16 cellular contexts compared by ENCODE assay signal in the genomic region with DNA sequence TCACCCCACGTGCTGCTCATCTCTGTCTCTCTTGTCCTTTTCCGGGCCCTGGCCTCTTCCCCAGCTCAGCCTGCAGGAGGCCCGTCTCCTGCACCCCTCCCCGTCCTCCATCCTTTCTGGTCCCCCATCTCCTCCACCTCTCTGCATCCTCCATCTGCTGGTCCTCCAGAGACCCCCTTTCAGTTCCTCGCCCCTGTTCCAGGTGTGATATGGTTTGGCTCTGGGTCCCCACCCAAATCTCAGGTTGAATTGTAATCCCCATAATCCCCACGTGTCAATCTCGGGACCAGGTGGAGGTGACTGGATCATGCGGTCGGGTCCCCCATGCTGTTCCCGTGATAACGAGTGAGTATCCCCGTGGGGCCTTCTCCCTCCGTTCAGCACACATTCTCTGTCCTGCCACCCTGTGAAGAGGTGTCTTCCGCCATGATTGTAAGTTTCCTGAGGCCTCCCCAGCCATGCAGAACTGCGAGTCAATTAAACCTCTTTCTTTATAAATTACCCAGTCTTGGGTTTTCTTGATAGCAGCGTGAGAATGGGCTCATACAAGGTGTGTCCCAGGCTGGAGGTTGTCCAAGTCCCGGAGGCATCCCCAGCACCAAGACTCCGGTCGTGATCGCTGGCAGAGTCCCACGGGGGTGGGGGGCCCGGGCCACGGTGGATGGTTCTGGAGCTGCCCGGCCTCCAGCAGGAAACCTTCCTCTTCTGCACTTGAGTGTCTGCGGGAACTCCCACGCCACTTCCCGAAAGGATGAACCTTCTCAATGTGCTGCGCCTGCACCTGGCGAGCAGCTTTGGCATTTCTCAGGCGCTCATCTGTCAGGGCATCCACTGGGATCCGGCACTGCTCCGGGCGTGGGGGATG. TPM values are rescaled to one million over a fixed set of nuclear protein-coding genes. Genes with fewer than 3 reads are reported as not detected.
DNase-seq lines count a peak whose midpoint lies in the region; ATAC-seq lines count a peak whose summit lies in the region.
"Had no signal": no experiment of that assay in that cellular context is flagged by ENCODE, and none has a peak within 500 bp of the region (broad histone marks: within the 10 kb centered on the region; RNA-seq: fewer than 3 reads in every experiment).

No MANE protein-coding gene starts in this region.

- peaks cover 15% of the 10 kb centered on the region for H3K4me1 Mint-ChIP-seq in activated naive CD8-positive, alpha-beta T cell (ENCODE audit: low read depth)
- peaks cover 11% of the 10 kb centered on the region for H3K4me1 Mint-ChIP-seq in activated naive CD8-positive, alpha-beta T cell treated with anti-CD3 and anti-CD28 coated beads for 36 hours
- H3K4me1 Mint-ChIP-seq in activated T-helper 1 cell treated with anti-CD3 and anti-CD28 coated beads, Interleukin-12 subunit alpha, Interleukin-12 subunit beta, Interleukin-2, Interleukin-4 antibody, amounts not matched to agents 30 ng/mL and 10 ng/mL and 1 ng/mL, durations not matched to agents 14 hours and 24 hours and 36 hours (ENCODE audit: low read depth), result peaks cover 8% of the 10 kb centered on the region
- H3K4me1 Mint-ChIP-seq in memory B cell, result peaks cover 4% of the 10 kb centered on the region

- H3K36me3 ChIP-seq in subcutaneous abdominal adipose tissue (ENCODE audit: control insufficient read depth in 5 of 5, insufficient read depth in 5 of 5, low read length in 5 of 5), result no peaks in the 10 kb centered on the region
- H3K36me3 ChIP-seq: esophagus squamous epithelium, prostate gland had no signal

- no peak for DNase-seq in activated naive CD8-positive, alpha-beta T cell treated with anti-CD3 and anti-CD28 coated beads for 36 hours
- no peak for DNase-seq in activated T-helper 1 cell treated with anti-CD3 and anti-CD28 coated beads, Interleukin-12 subunit alpha, Interleukin-12 subunit beta, Interleukin-2, Interleukin-4 antibody, amounts not matched to agents 30 ng/mL and 10 ng/mL and 1 ng/mL, durations not matched to agents 14 hours and 24 hours and 36 hours (ENCODE audit: low spot score)
- no peak for DNase-seq in memory B cell (ENCODE audit: low spot score in 2 of 2)
- no peak for DNase-seq in iPS-NIHi11 (ENCODE audit: low spot score)
- DNase-seq in AG08396 (ENCODE audit: low spot score), result no peak
- DNase-seq: activated CD4-positive, alpha-beta T cell treated with anti-CD3 and anti-CD28 coated beads for 4 hours; DND-41; esophagus squamous epithelium; NCI-H1436; NCI-H510A; stimulated activated CD8-positive, alpha-beta memory T cell treated with anti-CD3 and anti-CD28 coated beads, Interleukin-4, amount 100 ng/mL, for 48 hours had no signal

- peaks cover 7 to 16% (median 12%) of the 10 kb centered on the region in 5 donors for H3K4me1 ChIP-seq in subcutaneous abdominal adipose tissue (ENCODE audit: control insufficient read depth in 5 of 5, insufficient read depth in 5 of 5, low read length in 5 of 5)

- H3K27ac ChIP-seq in subcutaneous abdominal adipose tissue (ENCODE audit: low read depth, low read length), result peak overlapping the region; percentile 30

- ATAC-seq in memory B cell (ENCODE audit: low read depth) (no peak), GM21360 (IDR thresholded peaks at IDR 0.05; ENCODE audit: unreplicated experiment) (no peak)
- ATAC-seq: GM12878 had no signal

- no peak overlapping the region for H3K27ac Mint-ChIP-seq in activated naive CD8-positive, alpha-beta T cell
- no peak overlapping the region for H3K27ac Mint-ChIP-seq in activated naive CD8-positive, alpha-beta T cell treated with anti-CD3 and anti-CD28 coated beads for 36 hours
- H3K27ac Mint-ChIP-seq in activated T-helper 1 cell treated with anti-CD3 and anti-CD28 coated beads, Interleukin-12 subunit alpha, Interleukin-12 subunit beta, Interleukin-2, Interleukin-4 antibody, amounts not matched to agents 30 ng/mL and 10 ng/mL and 1 ng/mL, durations not matched to agents 14 hours and 24 hours and 36 hours, result peak overlapping the region; percentile 67
- peak overlapping the region; percentile 64 for H3K27ac Mint-ChIP-seq in memory B cell

- no peaks in the 10 kb centered on the region for H3K27me3 ChIP-seq in subcutaneous abdominal adipose tissue (ENCODE audit: control insufficient read depth in 5 of 5, insufficient read depth in 4 of 5, low read length in 5 of 5)
- H3K27me3 ChIP-seq: esophagus squamous epithelium had no signal

- H3K4me3 ChIP-seq in subcutaneous abdominal adipose tissue (ENCODE audit: low read depth in 1 of 5, low read length in 5 of 5), result no peak overlapping the region
- H3K4me3 ChIP-seq: GM12878, prostate gland had no signal

- no peaks in the 10 kb centered on the region for H3K9me3 Mint-ChIP-seq in activated naive CD8-positive, alpha-beta T cell (ENCODE audit: low read depth)
- H3K9me3 Mint-ChIP-seq in activated naive CD8-positive, alpha-beta T cell treated with anti-CD3 and anti-CD28 coated beads for 36 hours, result peaks cover 3% of the 10 kb centered on the region
- no peaks in the 10 kb centered on the region for H3K9me3 Mint-ChIP-seq in activated T-helper 1 cell treated with anti-CD3 and anti-CD28 coated beads, Interleukin-12 subunit alpha, Interleukin-12 subunit beta, Interleukin-2, Interleukin-4 antibody, amounts not matched to agents 30 ng/mL and 10 ng/mL and 1 ng/mL, durations not matched to agents 14 hours and 24 hours and 36 hours
- peaks cover 8% of the 10 kb centered on the region for H3K9me3 Mint-ChIP-seq in memory B cell

- H3K27me3 Mint-ChIP-seq in activated naive CD8-positive, alpha-beta T cell, result no peaks in the 10 kb centered on the region
- H3K27me3 Mint-ChIP-seq in activated naive CD8-positive, alpha-beta T cell treated with anti-CD3 and anti-CD28 coated beads for 36 hours, result peaks cover 9% of the 10 kb centered on the region
- peaks cover 9% of the 10 kb centered on the region for H3K27me3 Mint-ChIP-seq in activated T-helper 1 cell treated with anti-CD3 and anti-CD28 coated beads, Interleukin-12 subunit alpha, Interleukin-12 subunit beta, Interleukin-2, Interleukin-4 antibody, amounts not matched to agents 30 ng/mL and 10 ng/mL and 1 ng/mL, durations not matched to agents 14 hours and 24 hours and 36 hours (ENCODE audit: insufficient read depth)
- no peaks in the 10 kb centered on the region for H3K27me3 Mint-ChIP-seq in memory B cell

- H3K9ac ChIP-seq in subcutaneous abdominal adipose tissue (ENCODE audit: low read length in 5 of 5), result no peak overlapping the region

- H3K4me3 Mint-ChIP-seq in activated naive CD8-positive, alpha-beta T cell, result peak overlapping the region; percentile 89
- no peak overlapping the region for H3K4me3 Mint-ChIP-seq in activated naive CD8-positive, alpha-beta T cell treated with anti-CD3 and anti-CD28 coated beads for 36 hours
- peak overlapping the region; percentile 63 for H3K4me3 Mint-ChIP-seq in activated T-helper 1 cell treated with anti-CD3 and anti-CD28 coated beads, Interleukin-12 subunit alpha, Interleukin-12 subunit beta, Interleukin-2, Interleukin-4 antibody, amounts not matched to agents 30 ng/mL and 10 ng/mL and 1 ng/mL, durations not matched to agents 14 hours and 24 hours and 36 hours
- peak overlapping the region; percentile 72 for H3K4me3 Mint-ChIP-seq in memory B cell

- H3K9me3 ChIP-seq in subcutaneous abdominal adipose tissue (ENCODE audit: control insufficient read depth in 5 of 5, low read length in 5 of 5), result no peaks in the 10 kb centered on the region
- H3K9me3 ChIP-seq: esophagus squamous epithelium, prostate gland had no signal

- intact Hi-C loops in activated T-helper 1 cell treated with anti-CD3 and anti-CD28 coated beads, Interleukin-12 subunit alpha, Interleukin-12 subunit beta, Interleukin-2, Interleukin-4 antibody, amounts not matched to agents 30 ng/mL and 10 ng/mL and 1 ng/mL, durations not matched to agents 14 hours and 24 hours and 36 hours (cut with micrococcal nuclease), result loop anchor here (5.0 kb wide), 1 partner anchor 76 kb away; no protein-coding TSS in a partner anchor

- H3K36me3 Mint-ChIP-seq in activated naive CD8-positive, alpha-beta T cell, result no peaks in the 10 kb centered on the region
- H3K36me3 Mint-ChIP-seq in activated naive CD8-positive, alpha-beta T cell treated with anti-CD3 and anti-CD28 coated beads for 36 hours, result peaks cover 6% of the 10 kb centered on the region
- no peaks in the 10 kb centered on the region for H3K36me3 Mint-ChIP-seq in activated T-helper 1 cell treated with anti-CD3 and anti-CD28 coated beads, Interleukin-12 subunit alpha, Interleukin-12 subunit beta, Interleukin-2, Interleukin-4 antibody, amounts not matched to agents 30 ng/mL and 10 ng/mL and 1 ng/mL, durations not matched to agents 14 hours and 24 hours and 36 hours (ENCODE audit: low read depth)
- H3K36me3 Mint-ChIP-seq in memory B cell, result peaks cover 6% of the 10 kb centered on the region

RNA-seq across cellular contexts. Expression of gene TOLLIP, which starts 29.0 kb away (rescaled TPM):
- 10 to 100 TPM; 32.8 to 36.0 TPM for total RNA-seq in activated naive CD8-positive, alpha-beta T cell treated with anti-CD3 and anti-CD28 coated beads for 36 hours
- total RNA-seq in activated T-helper 1 cell treated with anti-CD3 and anti-CD28 coated beads, Interleukin-12 subunit alpha, Interleukin-12 subunit beta, Interleukin-2, Interleukin-4 antibody, amounts not matched to agents 30 ng/mL and 10 ng/mL and 1 ng/mL, durations not matched to agents 14 hours and 24 hours and 36 hours, result 37.4 and 42.9 TPM in 2 replicates

RNA-seq across cellular contexts. Expression of gene BRSK2, which starts 51.3 kb away (rescaled TPM):
- under 1 TPM; 0.46 to 0.97 TPM for total RNA-seq in activated naive CD8-positive, alpha-beta T cell treated with anti-CD3 and anti-CD28 coated beads for 36 hours
- 0.36 and 0.47 TPM in 2 replicates for total RNA-seq in activated T-helper 1 cell treated with anti-CD3 and anti-CD28 coated beads, Interleukin-12 subunit alpha, Interleukin-12 subunit beta, Interleukin-2, Interleukin-4 antibody, amounts not matched to agents 30 ng/mL and 10 ng/mL and 1 ng/mL, durations not matched to agents 14 hours and 24 hours and 36 hours

Comparison
In these comparisons a context has a peak if more than half of its experiments do, and no peak if none do; other contexts are left out.
1. H3K27ac Mint-ChIP-seq: peak in activated T-helper 1 cell treated with anti-CD3 and anti-CD28 coated beads, Interleukin-12 subunit alpha, Interleukin-12 subunit beta, Interleukin-2, Interleukin-4 antibody, amounts not matched to agents 30 ng/mL and 10 ng/mL and 1 ng/mL, durations not matched to agents 14 hours and 24 hours and 36 hours (single experiment) and memory B cell (single experiment); none in activated naive CD8-positive, alpha-beta T cell (single experiment) and activated naive CD8-positive, alpha-beta T cell treated with anti-CD3 and anti-CD28 coated beads for 36 hours (single experiment).